ENCODE assay signal across 12 cellular contexts in genomic region chr16:50160495-50161164, GRCh38. TPM values are rescaled to one million over a fixed set of nuclear protein-coding genes. Genes with fewer than 3 reads are reported as not detected.
A peak's percentile ranks its signal among the peaks of the same experiment; 100 is the strongest.
DNase-seq lines count a peak whose midpoint lies in the region; ATAC-seq and TF ChIP-seq lines count a peak whose summit lies in the region.
"Had no signal": no experiment of that assay in that cellular context is flagged by ENCODE, and none has a peak within 500 bp of the region (broad histone marks: within the 10 kb centered on the region; RNA-seq: fewer than 3 reads in every experiment).

No MANE protein-coding gene starts in this region.

- H3K27me3 ChIP-seq in osteoblast (ENCODE audit: insufficient read depth, low read length) (no peaks in the 10 kb centered on the region), ovary (no peaks in the 10 kb centered on the region)

- TF ChIP-seq CTCF in osteoblast (IDR thresholded peaks at IDR 0.05; ENCODE audit: extremely low read depth, low read depth, low read length) (no peak), GM20000 (IDR thresholded peaks at IDR 0.05; ENCODE audit: extremely low read depth, missing control alignments) (no peak), ovary (IDR thresholded peaks at IDR 0.05) (no peak)

- H3K4me3 ChIP-seq in osteoblast (ENCODE audit: insufficient read depth, low read length), result no peak overlapping the region
- H3K4me3 ChIP-seq in ovary, result no peak overlapping the region

- peak overlapping the region; percentile 19 for H3K27ac Mint-ChIP-seq in dendritic cell treated with granulocyte-macrophage colony-stimulating factor and Interleukin-4, amounts not matched to agents 40 ng/mL and 50 ng/mL, for 4 days
- H3K27ac Mint-ChIP-seq: activated B cell treated with CpG ODN at 0.5 μM for 24 hours had no signal

- no peak overlapping the region for H3K4me2 ChIP-seq in osteoblast (ENCODE audit: insufficient read depth, low read length)

- peaks cover 88% of the 10 kb centered on the region for H3K79me2 ChIP-seq in osteoblast (ENCODE audit: insufficient read depth, low read length)

- no peaks in the 10 kb centered on the region for H3K9me3 Mint-ChIP-seq in dendritic cell treated with granulocyte-macrophage colony-stimulating factor and Interleukin-4, amounts not matched to agents 40 ng/mL and 50 ng/mL, for 4 days
- H3K9me3 Mint-ChIP-seq: activated B cell treated with CpG ODN at 0.5 μM for 24 hours had no signal

- H3K4me1 ChIP-seq in osteoblast (ENCODE audit: insufficient read depth, low read length) (peaks cover 7% of the 10 kb centered on the region), ovary (ENCODE audit: insufficient read depth) (peaks cover 13% of the 10 kb centered on the region)

- DNase-seq in EL (peak; percentile 54), NCI-H524 treated with DMSO at 0.1 percent for 48 hours (lab: John Stamatoyannopoulos, UW) (peak; percentile 29), osteoblast (ENCODE audit: insufficient read length, low spot score, missing footprints) (peak; percentile 79), GM20000 (ENCODE audit: low spot score) (no peak), NCI-H69 (lab: John Stamatoyannopoulos, UW) (no peak), ovary (no peak)
- DNase-seq: activated B cell treated with CpG ODN at 0.5 μM for 24 hours; NCI-H2029 treated with DMSO at 0.1 percent for 48 hours; stimulated activated CD4-positive, alpha-beta T cell treated with anti-CD3 and anti-CD28 coated beads, Interleukin-4, amount 100 ng/mL, for 4 hours had no signal

- intact Hi-C loops in dendritic cell treated with granulocyte-macrophage colony-stimulating factor and Interleukin-4, amounts not matched to agents 40 ng/mL and 50 ng/mL, for 4 days (cut with micrococcal nuclease), result no loop called here
- intact Hi-C loops in ovary (cut with DNase I), result loop anchor here in 1 of 4 donors (5.0 kb wide), 1 partner anchor 42 kb away; no protein-coding TSS in a partner anchor

- H3K9me3 ChIP-seq in osteoblast (ENCODE audit: low read depth, low read length) (no peaks in the 10 kb centered on the region), ovary (no peaks in the 10 kb centered on the region)

- H3K36me3 Mint-ChIP-seq in dendritic cell treated with granulocyte-macrophage colony-stimulating factor and Interleukin-4, amounts not matched to agents 40 ng/mL and 50 ng/mL, for 4 days (ENCODE audit: low read depth), result peaks cover 8% of the 10 kb centered on the region

- no peak for TF ChIP-seq EP300 in ovary (IDR thresholded peaks at IDR 0.05)

- H3K27me3 Mint-ChIP-seq in dendritic cell treated with granulocyte-macrophage colony-stimulating factor and Interleukin-4, amounts not matched to agents 40 ng/mL and 50 ng/mL, for 4 days, result no peaks in the 10 kb centered on the region
- H3K27me3 Mint-ChIP-seq: activated B cell treated with CpG ODN at 0.5 μM for 24 hours had no signal

- no peak for TF ChIP-seq POLR2A in ovary (IDR thresholded peaks at IDR 0.05)

- WGBS in ovary, 3 donors, result 67 to 73% (median 68%) methylated on average over 4 of the region's 4 CpGs

- H3K4me1 Mint-ChIP-seq in dendritic cell treated with granulocyte-macrophage colony-stimulating factor and Interleukin-4, amounts not matched to agents 40 ng/mL and 50 ng/mL, for 4 days (ENCODE audit: low read depth), result peaks cover 32% of the 10 kb centered on the region

- no peaks in the 10 kb centered on the region for H3K36me3 ChIP-seq in osteoblast (ENCODE audit: insufficient read depth, low read length)
- no peaks in the 10 kb centered on the region for H3K36me3 ChIP-seq in ovary

- H4K20me1 ChIP-seq in osteoblast (ENCODE audit: insufficient read depth, low read length), result peaks cover 53% of the 10 kb centered on the region

- no peak overlapping the region for H2AFZ ChIP-seq in osteoblast (ENCODE audit: low read length)

- H3K27ac ChIP-seq in osteoblast (ENCODE audit: low read depth, low read length) (no peak overlapping the region), ovary (peak overlapping the region in 1 of 2 donors; percentile 7)

- H3K4me3 Mint-ChIP-seq in dendritic cell treated with granulocyte-macrophage colony-stimulating factor and Interleukin-4, amounts not matched to agents 40 ng/mL and 50 ng/mL, for 4 days, result no peak overlapping the region
- H3K4me3 Mint-ChIP-seq: activated B cell treated with CpG ODN at 0.5 μM for 24 hours had no signal

- no peak for ATAC-seq in HG03342 (IDR thresholded peaks at IDR 0.05; ENCODE audit: unreplicated experiment)
- ATAC-seq: Panc1 had no signal

RNA-seq across cellular contexts. Expression of gene TENT4B, which starts 7.5 kb away (rescaled TPM):
- total RNA-seq in osteoblast (8.5 and 10.1 TPM in 2 replicates), ovary (10 to 100 TPM in 6 of 7 donors, 1 to 10 TPM in 1; 9.7 to 17.7 (median 12.3) TPM)
- polyA plus RNA-seq in ovary, result 10 to 100 TPM in 1 of 2 donors, 1 to 10 TPM in 1; 5.3 to 13.5 TPM

Comparison
In these comparisons a context has a peak if more than half of its experiments do, and no peak if none do; other contexts are left out.
1. DNase-seq: peak in EL (single experiment), NCI-H524 treated with DMSO at 0.1 percent for 48 hours (single experiment) and osteoblast (single experiment); none in GM20000 (single experiment), NCI-H69 (single experiment) and ovary (0 of 5).